9 cellular contexts compared by ENCODE assay signal in the genomic region with DNA sequence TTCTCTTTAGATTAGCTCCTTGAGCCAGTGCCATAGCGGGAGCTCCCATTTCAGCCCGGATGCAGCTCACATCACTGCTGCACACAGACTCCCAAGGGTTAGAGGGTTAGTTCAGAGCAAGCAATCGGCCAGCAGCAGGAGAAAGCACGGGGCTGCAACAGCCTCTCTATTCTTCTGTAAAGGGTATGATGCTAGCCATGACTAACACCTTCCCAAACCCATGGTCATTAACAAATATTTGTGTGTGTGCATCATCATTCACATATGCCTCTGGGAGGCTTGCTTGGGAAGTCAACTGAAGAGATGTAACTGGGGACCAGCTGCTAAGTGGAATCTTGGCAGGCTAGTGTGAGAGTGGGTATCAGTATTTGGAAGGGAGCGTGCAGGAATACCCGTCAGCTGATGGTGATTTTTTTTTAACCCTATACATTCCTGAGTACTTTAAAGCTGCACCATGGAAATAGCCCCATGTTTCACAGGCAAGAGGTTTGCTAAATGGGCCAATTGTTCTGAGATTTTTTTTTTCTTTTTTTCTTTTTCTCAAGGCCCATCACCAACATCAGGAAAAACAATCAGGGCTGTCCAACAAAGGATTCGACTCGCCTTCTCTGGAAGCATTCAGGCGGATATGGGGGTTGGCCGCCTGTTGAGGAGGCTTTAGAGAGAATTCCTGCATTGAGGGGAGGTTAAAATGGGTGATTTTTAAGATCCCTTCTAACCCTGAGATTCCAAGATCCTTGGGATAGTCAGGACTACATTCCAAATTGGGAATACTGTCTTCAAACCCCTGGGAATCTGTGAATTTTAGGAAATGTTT. TPM values are rescaled to one million over a fixed set of nuclear protein-coding genes. Genes with fewer than 3 reads are reported as not detected.
A peak's percentile ranks its signal among the peaks of the same experiment; 100 is the strongest.
DNase-seq lines count a peak whose midpoint lies in the region; FAIRE-seq and TF ChIP-seq lines count a peak whose summit lies in the region.
"Had no signal": no experiment of that assay in that cellular context is flagged by ENCODE, and none has a peak within 500 bp of the region (broad histone marks: within the 10 kb centered on the region; RNA-seq: fewer than 3 reads in every experiment).

No MANE protein-coding gene starts in this region.

- TF ChIP-seq CTCF in astrocyte (IDR thresholded peaks at IDR 0.05; ENCODE audit: insufficient read depth, low read depth, low read length) (no peak), right atrium auricular region (IDR thresholded peaks at IDR 0.05) (no peak), GM13977 (IDR thresholded peaks at IDR 0.05; ENCODE audit: extremely low read depth, insufficient read depth, missing control alignments) (no peak), transverse colon (IDR thresholded peaks at IDR 0.05) (no peak)

- no peaks in the 10 kb centered on the region for H3K36me3 ChIP-seq in astrocyte (ENCODE audit: insufficient read depth, low read length)
- H3K36me3 ChIP-seq in right atrium auricular region: no peaks in the 10 kb centered on the region
- no peaks in the 10 kb centered on the region for H3K36me3 ChIP-seq in transverse colon

- H3K27me3 ChIP-seq in astrocyte (ENCODE audit: insufficient read depth, low read length) (no peaks in the 10 kb centered on the region), right atrium auricular region (no peaks in the 10 kb centered on the region), transverse colon (no peaks in the 10 kb centered on the region)

- H3K27ac Mint-ChIP-seq in astrocyte (ENCODE audit: unreplicated experiment): peak overlapping the region; percentile 93

- no peak for TF ChIP-seq EP300 in transverse colon (IDR thresholded peaks at IDR 0.05; ENCODE audit: low read depth)

- H3K4me1 ChIP-seq in astrocyte (ENCODE audit: insufficient read depth, low read length) (peaks cover 14% of the 10 kb centered on the region), right atrium auricular region (peaks cover 0 to 12% of the 10 kb centered on the region in 2 donors), transverse colon (no peaks in the 10 kb centered on the region)

- H2AFZ ChIP-seq in astrocyte (ENCODE audit: low read depth, low read length): peak overlapping the region; percentile 11

- no peaks in the 10 kb centered on the region for H3K9me3 ChIP-seq in astrocyte (ENCODE audit: insufficient read depth, low read depth, low read length)
- H3K9me3 ChIP-seq in right atrium auricular region: no peaks in the 10 kb centered on the region
- no peaks in the 10 kb centered on the region for H3K9me3 ChIP-seq in transverse colon

- in situ Hi-C loops in GM13977 (cut with MboI; ENCODE audit: low pct_unique_long_range_greater_than_20kb, low sequenced_read_pairs, unreplicated experiment) (no loop called here), transverse colon (cut with MboI; ENCODE audit: low pct_ligation_motif_present in 1 of 4, low pct_unique_long_range_greater_than_20kb in 1 of 4, low sequenced_read_pairs in 3 of 4) (no loop called here)

- peaks cover 9% of the 10 kb centered on the region for H3K79me2 ChIP-seq in astrocyte (ENCODE audit: insufficient read depth, low read length)

- FAIRE-seq in astrocyte (lab: Jason Lieb, UNC): peak; percentile 98
- FAIRE-seq: colon had no signal

- intact Hi-C loops in transverse colon (cut with DNase I; ENCODE audit: low total_unique reads): no loop called here

- no peaks in the 10 kb centered on the region for H3K27me3 Mint-ChIP-seq in astrocyte (ENCODE audit: low read depth, unreplicated experiment)

- H3K4me3 Mint-ChIP-seq in astrocyte (ENCODE audit: unreplicated experiment): peak overlapping the region; percentile 84

- H3K27ac ChIP-seq in astrocyte (ENCODE audit: low read depth, low read length) (peak overlapping the region; percentile 82), right atrium auricular region (peak overlapping the region; percentile 49 to 54), transverse colon (no peak overlapping the region)

- no peaks in the 10 kb centered on the region for H3K9me3 Mint-ChIP-seq in astrocyte (ENCODE audit: unreplicated experiment)

- H4K20me1 ChIP-seq in astrocyte (ENCODE audit: insufficient read depth, low read length): no peaks in the 10 kb centered on the region

- TF ChIP-seq POLR2A in transverse colon (IDR thresholded peaks at IDR 0.05): no peak

- H3K9ac ChIP-seq in astrocyte (ENCODE audit: low read length): peak overlapping the region; percentile 84

- WGBS in transverse colon (ENCODE audit: low coverage in 1 of 2), 2 donors: 74 to 80% methylated on average over 1 to 10 of the region's 10 CpGs

- H3K4me2 ChIP-seq in astrocyte (ENCODE audit: low read length): peak overlapping the region; percentile 83

- H3K4me1 Mint-ChIP-seq in astrocyte (ENCODE audit: low read depth, unreplicated experiment): peaks cover 39% of the 10 kb centered on the region

- no peaks in the 10 kb centered on the region for H3K36me3 Mint-ChIP-seq in astrocyte (ENCODE audit: low read depth, unreplicated experiment)

- peak; percentile 98 for DNase-seq in GM04504 (ENCODE audit: low read depth)
- DNase-seq in astrocyte (ENCODE audit: low read depth): peak; percentile 100
- peak; percentile 80 for DNase-seq in right atrium auricular region (ENCODE audit: low spot score)
- DNase-seq in renal cortical epithelial cell (ENCODE audit: low read depth): peak; percentile 100
- DNase-seq in NCI-H2081 (lab: John Stamatoyannopoulos, UW): no peak
- no peak for DNase-seq in GM13977 (ENCODE audit: low spot score)
- no peak for DNase-seq in transverse colon
- no peak for DNase-seq in central memory CD4-positive, alpha-beta T cell

- peak overlapping the region; percentile 65 for H3K4me3 ChIP-seq in astrocyte (ENCODE audit: insufficient read depth, low read depth, low read length)
- peak overlapping the region in 1 of 2 donors; percentile 33 for H3K4me3 ChIP-seq in right atrium auricular region
- H3K4me3 ChIP-seq in transverse colon: no peak overlapping the region

RNA-seq across cellular contexts. Expression of a gene that starts 33.2 kb away (rescaled TPM):
- total RNA-seq in astrocyte: 0.26 and 0.30 TPM in 2 replicates
- total RNA-seq in right atrium auricular region: 1 to 10 TPM in 1 of 2 donors, under 1 TPM in 1; 0.24 to 1.1 TPM
- total RNA-seq in renal cortical epithelial cell: 1.4 and 5.8 TPM in 2 replicates
- 1 to 10 TPM in 3 of 4 donors, under 1 TPM in 1; 1.00 to 9.6 (median 7.2) TPM for total RNA-seq in transverse colon

RNA-seq across cellular contexts. Expression of a gene that starts 54.3 kb away (rescaled TPM):
- total RNA-seq in astrocyte (28.6 and 31.0 TPM in 2 replicates), right atrium auricular region (10 to 100 TPM; 11.6 to 13.6 TPM), renal cortical epithelial cell (21.2 and 36.7 TPM in 2 replicates), transverse colon (100 to 1,000 TPM in 1 of 4 donors, 10 to 100 TPM in 3; 55.3 to 147 (median 85.5) TPM)

Comparison
In these comparisons a context has a peak if more than half of its experiments do, and no peak if none do; other contexts are left out.
1. DNase-seq: peak in GM04504 (single experiment), astrocyte (single experiment), right atrium auricular region (single experiment) and renal cortical epithelial cell (single experiment); none in NCI-H2081 (0 of 2), GM13977 (single experiment), transverse colon (single experiment) and central memory CD4-positive, alpha-beta T cell (single experiment).
2. H3K27ac ChIP-seq: peak in astrocyte (single experiment) and right atrium auricular region (2 of 2); none in transverse colon (0 of 4).